8 cellular contexts compared by ENCODE assay signal in genomic region chr6:7313505-7314165, GRCh38. TPM values are rescaled to one million over a fixed set of nuclear protein-coding genes. Genes with fewer than 3 reads are reported as not detected.
DNase-seq lines count a peak whose midpoint lies in the region; ATAC-seq and TF ChIP-seq lines count a peak whose summit lies in the region.

No MANE protein-coding gene starts in this region.

- intact Hi-C loops in right cardiac atrium (cut with DNase I) = loop anchor here in 2 of 4 donors (5.0 to 10.0 kb wide), 2 partner anchors 71 to 79 kb away; partner anchors contain the start of genes CAGE1 (in 1 of the 2) and RIOK1 (in 1 of the 2)

- peaks cover 3% of the 10 kb centered on the region for H3K79me1 ChIP-seq in H9 (ENCODE audit: insufficient read depth, low read depth, low read length, poor library complexity, severe bottlenecking)

- H3K79me2 ChIP-seq in H9 (ENCODE audit: insufficient read depth, low read length) = peaks cover 8% of the 10 kb centered on the region; the same call in 1 of the 2 replicates

- H3K14ac ChIP-seq in H9 (ENCODE audit: insufficient read depth, low read length) = no peak overlapping the region

- peak overlapping the region; percentile 84 for H3K9ac ChIP-seq in H9 (ENCODE audit: extremely low read depth, insufficient read length, low read length)

- H3K4ac ChIP-seq in H9 (ENCODE audit: low read depth, low read length) = no peak overlapping the region; the same call in 1 of the 2 replicates

- H3K18ac ChIP-seq in H9 (ENCODE audit: insufficient read length, low read depth, low read length) = no peak overlapping the region

- H3K4me3 Mint-ChIP-seq in H9 (peak overlapping the region; percentile 93 to 95), WTC11 (peak overlapping the region; percentile 94)
- peak overlapping the region; percentile 97 for H3K4me3 Mint-ChIP-seq in stimulated activated effector memory CD8-positive, alpha-beta T cell treated with anti-CD3 and anti-CD28 coated beads, Interleukin-12 subunit alpha, Interleukin-12 subunit beta, amount 100 ng/mL, for 72 hours

- POLR2A ChIA-PET in WTC11 (lab: Charles Lee) = interaction anchor here (1.0 to 2.2 kb wide), 2 partner anchors 31 to 76 kb away, joined by 3 to 9 read pairs; partner anchors contain the start of genes CAGE1 and RIOK1

- H3K36me3 Mint-ChIP-seq in H9 (ENCODE audit: insufficient read depth in 1 of 3, low read depth in 3 of 3) (peaks cover 11 to 19% (median 17%) of the 10 kb centered on the region in 3 experiments), WTC11 (peaks cover 17% of the 10 kb centered on the region)
- H3K36me3 Mint-ChIP-seq in stimulated activated effector memory CD8-positive, alpha-beta T cell treated with anti-CD3 and anti-CD28 coated beads, Interleukin-12 subunit alpha, Interleukin-12 subunit beta, amount 100 ng/mL, for 72 hours = peaks cover 48% of the 10 kb centered on the region

- H2AFZ ChIP-seq in H9 (ENCODE audit: low read length) = no peak overlapping the region

- no peak overlapping the region for H3K56ac ChIP-seq in H9 (ENCODE audit: insufficient read length, low read depth, low read length)

- peaks cover 4% of the 10 kb centered on the region for H4K20me1 ChIP-seq in H9 (ENCODE audit: control insufficient read depth, insufficient read depth, insufficient read length)

- no peak overlapping the region for H3K23ac ChIP-seq in H9 (ENCODE audit: insufficient read length, low read depth, low read length)

- no peak overlapping the region for H4K5ac ChIP-seq in H9 (ENCODE audit: insufficient read length, low read depth, low read length)

- H3K9me3 Mint-ChIP-seq in H9 (peaks cover 0 to 3% of the 10 kb centered on the region in 2 experiments; a peak in 2 of 5 replicates), WTC11 (peaks cover 10% of the 10 kb centered on the region)
- peaks cover 5% of the 10 kb centered on the region for H3K9me3 Mint-ChIP-seq in stimulated activated effector memory CD8-positive, alpha-beta T cell treated with anti-CD3 and anti-CD28 coated beads, Interleukin-12 subunit alpha, Interleukin-12 subunit beta, amount 100 ng/mL, for 72 hours

- H2BK20ac ChIP-seq in H9 (ENCODE audit: low read depth, low read length, poor library complexity, severe bottlenecking) = no peak overlapping the region

- H3K27me3 ChIP-seq in H9 (ENCODE audit: insufficient read depth, low read length) (no peaks in the 10 kb centered on the region), right cardiac atrium (ENCODE audit: control insufficient read depth, insufficient read depth) (no peaks in the 10 kb centered on the region)

- peak overlapping the region; percentile 75 to 84 (median 77); a peak in 4 of 7 replicates for H3K27ac Mint-ChIP-seq in H9
- H3K27ac Mint-ChIP-seq in WTC11 = peak overlapping the region; percentile 82
- peak overlapping the region; percentile 98 for H3K27ac Mint-ChIP-seq in stimulated activated effector memory CD8-positive, alpha-beta T cell treated with anti-CD3 and anti-CD28 coated beads, Interleukin-12 subunit alpha, Interleukin-12 subunit beta, amount 100 ng/mL, for 72 hours

- H2BK120ac ChIP-seq in H9 (ENCODE audit: low read depth, low read length, poor library complexity, severe bottlenecking) = no peak overlapping the region

- H2BK15ac ChIP-seq in H9 (ENCODE audit: low read depth, low read length) = no peak overlapping the region

- TF ChIP-seq CTCF in H9 (conservative IDR thresholded peaks at IDR 0.05) (no peak), WTC11 (IDR thresholded peaks at IDR 0.05) (no peak)

- no peak for DNase-seq in H9
- DNase-seq in WTC11 (ENCODE audit: low spot score) = no peak
- peak in 1 of 3 donors; percentile 50 for DNase-seq in right cardiac atrium
- no peak for DNase-seq in stimulated activated effector memory CD8-positive, alpha-beta T cell treated with anti-CD3 and anti-CD28 coated beads, Interleukin-12 subunit alpha, Interleukin-12 subunit beta, amount 100 ng/mL, for 72 hours (ENCODE audit: low spot score in 2 of 2)
- no peak for DNase-seq in activated effector memory CD4-positive, alpha-beta T cell treated with anti-CD3 and anti-CD28 coated beads, Interleukin-2, amount 50 U/mL, for 16 hours
- DNase-seq in globus pallidus (ENCODE audit: low spot score) = no peak
- no peak for DNase-seq in NCI-H2029 (lab: John Stamatoyannopoulos, UW)

- H2BK12ac ChIP-seq in H9 (ENCODE audit: insufficient read length, low read depth, low read length) = no peak overlapping the region

- H2BK5ac ChIP-seq in H9 (ENCODE audit: insufficient read length, low read length) = no peak overlapping the region

- H3K4me1 Mint-ChIP-seq in H9 (peaks cover 9 to 14% of the 10 kb centered on the region in 2 experiments), WTC11 (peaks cover 12% of the 10 kb centered on the region)
- peaks cover 16% of the 10 kb centered on the region for H3K4me1 Mint-ChIP-seq in stimulated activated effector memory CD8-positive, alpha-beta T cell treated with anti-CD3 and anti-CD28 coated beads, Interleukin-12 subunit alpha, Interleukin-12 subunit beta, amount 100 ng/mL, for 72 hours

- no peak overlapping the region for H2AK5ac ChIP-seq in H9 (ENCODE audit: insufficient read length, low read length)

- H3K27me3 Mint-ChIP-seq in H9 (ENCODE audit: low read depth) = no peaks in the 10 kb centered on the region
- no peaks in the 10 kb centered on the region; the same call in 1 of the 2 replicates for H3K27me3 Mint-ChIP-seq in WTC11 (ENCODE audit: low read depth)

- no peak overlapping the region for H3K27ac ChIP-seq in H9 (ENCODE audit: insufficient read length, low read depth, low read length)
- H3K27ac ChIP-seq in right cardiac atrium (ENCODE audit: low read length) = peak overlapping the region; percentile 13

- H3K4me3 ChIP-seq in right cardiac atrium (ENCODE audit: low read length) = peak overlapping the region; percentile 44

- no CpG with 5 or more reads among the region's 15 CpGs for whole genome bisulfite sequencing in H9 (ENCODE audit: extremely low coverage, insufficient read length, low lambda C conversion rate)
- WGBS in right cardiac atrium = 88% methylated on average over 15 of the region's 15 CpGs

- peak overlapping the region; percentile 53 for H3K4me2 ChIP-seq in H9 (ENCODE audit: insufficient read depth, insufficient read length, low read length)

- ATAC-seq in WTC11 (no peak), right cardiac atrium (peak in 1 of 2 donors; percentile 2), HG03571 (IDR thresholded peaks at IDR 0.05; ENCODE audit: unreplicated experiment) (no peak)
- no peak for ATAC-seq in stimulated activated effector memory CD8-positive, alpha-beta T cell treated with anti-CD3 and anti-CD28 coated beads, Interleukin-12 subunit alpha, Interleukin-12 subunit beta, amount 100 ng/mL, for 72 hours

- H4K91ac ChIP-seq in H9 (ENCODE audit: insufficient read length, low read depth, low read length) = no peak overlapping the region

- no peaks in the 10 kb centered on the region for H3K9me3 ChIP-seq in H9 (ENCODE audit: control insufficient read depth, low read depth, low read length)
- H3K9me3 ChIP-seq in right cardiac atrium (ENCODE audit: control insufficient read depth, low read length) = no peaks in the 10 kb centered on the region

- no peaks in the 10 kb centered on the region for H3K23me2 ChIP-seq in H9 (ENCODE audit: insufficient read length, low read depth, low read length, poor library complexity, severe bottlenecking)

- CTCF ChIA-PET in WTC11 (lab: Charles Lee) = interaction anchor here (2.0 to 3.1 kb wide), 2 partner anchors 25 to 76 kb away, joined by 6 to 8 read pairs; partner anchors contain the start of genes CAGE1 and RIOK1

- H3T11ph ChIP-seq in H9 (ENCODE audit: low read length) = no peak overlapping the region

- H4K8ac ChIP-seq in H9 (replicated peaks; ENCODE audit: insufficient read length, low read depth, low read length) = no peak overlapping the region

- H3K4me1 ChIP-seq in H9 (ENCODE audit: insufficient read depth, low read length) (no peaks in the 10 kb centered on the region; the same call in 1 of the 2 replicates), right cardiac atrium (ENCODE audit: control insufficient read depth, insufficient read depth, low read length) (no peaks in the 10 kb centered on the region)

TF ChIP-seq in WTC11, 78 proteins besides CTCF, POLR2A, EP300 and RAD21 (continues in another document):
- TF ChIP-seq MAX (CRISPR knock-in tag; IDR thresholded peaks at IDR 0.05) (no peak), AFF4 (CRISPR knock-in tag; IDR thresholded peaks at IDR 0.05; ENCODE audit: borderline replicate concordance) (no peak), ZNF232 (CRISPR knock-in tag; IDR thresholded peaks at IDR 0.05) (no peak)

RNA-seq across cellular contexts. Expression of gene SSR1, which starts 0.6 kb away (rescaled TPM):
- total RNA-seq in H9 (2021) (102 and 105 TPM in 2 replicates), WTC11 (2021) (86.4 to 96.7 TPM (median 91.6 TPM) in 3 replicates), right cardiac atrium (10 to 100 TPM; 71.6 to 96.3 (median 82.0) TPM)
- 21.6 TPM for polyA plus RNA-seq in right cardiac atrium
